ENCODE assay signal across 10 cellular contexts in genomic region chr7:158812684-158813083, GRCh38. TPM values are rescaled to one million over a fixed set of nuclear protein-coding genes. Genes with fewer than 3 reads are reported as not detected.
DNase-seq lines count a peak whose midpoint lies in the region; ATAC-seq and TF ChIP-seq lines count a peak whose summit lies in the region.
"Had no signal": no experiment of that assay in that cellular context is flagged by ENCODE, and none has a peak within 500 bp of the region (broad histone marks: within the 10 kb centered on the region; RNA-seq: fewer than 3 reads in every experiment).

No MANE protein-coding gene starts in this region.

- H3K4me1 Mint-ChIP-seq in activated T-cell treated with anti-CD3 and anti-CD28 coated beads, Interleukin-2, amount 50 U/mL, for 24 hours (ENCODE audit: low read depth) = peaks cover 93% of the 10 kb centered on the region
- H3K4me1 Mint-ChIP-seq in endodermal cell (peaks cover 30% of the 10 kb centered on the region), HFFc6 (ENCODE audit: low read depth) (peaks cover 67% of the 10 kb centered on the region)

- H3K27me3 Mint-ChIP-seq in activated T-cell treated with anti-CD3 and anti-CD28 coated beads, Interleukin-2, amount 50 U/mL, for 24 hours = no peaks in the 10 kb centered on the region
- H3K27me3 Mint-ChIP-seq in endodermal cell (ENCODE audit: insufficient read depth) (no peaks in the 10 kb centered on the region), HFFc6 (ENCODE audit: insufficient read depth) (peaks cover 2% of the 10 kb centered on the region; the same call in 1 of the 2 replicates)
- H3K27me3 Mint-ChIP-seq: naive B cell had no signal

- H3K9ac ChIP-seq in endodermal cell (ENCODE audit: extremely low read depth, low read length, poor library complexity, severe bottlenecking) = no peak overlapping the region

- H3K36me3 Mint-ChIP-seq in activated T-cell treated with anti-CD3 and anti-CD28 coated beads, Interleukin-2, amount 50 U/mL, for 24 hours (ENCODE audit: low read depth) = peaks cover 40% of the 10 kb centered on the region
- H3K36me3 Mint-ChIP-seq in endodermal cell (ENCODE audit: low read depth) (peaks cover 18% of the 10 kb centered on the region), HFFc6 (ENCODE audit: low read depth) (peaks cover 16% of the 10 kb centered on the region)

- no peak for TF ChIP-seq CTCF in endodermal cell (conservative IDR thresholded peaks at IDR 0.05)
- no peak for TF ChIP-seq CTCF in HFFc6 (IDR thresholded peaks at IDR 0.05)

- no peaks in the 10 kb centered on the region for H3K9me3 ChIP-seq in endodermal cell (ENCODE audit: control insufficient read depth, low read length)

- H3K4me3 ChIP-seq in endodermal cell (ENCODE audit: low read length) = no peak overlapping the region

- peaks cover 8% of the 10 kb centered on the region for H3K36me3 ChIP-seq in endodermal cell (ENCODE audit: control insufficient read depth, insufficient read depth, low read length)

- peak overlapping the region; percentile 68 for H3K4me3 Mint-ChIP-seq in activated T-cell treated with anti-CD3 and anti-CD28 coated beads, Interleukin-2, amount 50 U/mL, for 24 hours
- H3K4me3 Mint-ChIP-seq in endodermal cell = no peak overlapping the region
- H3K4me3 Mint-ChIP-seq in HFFc6 = no peak overlapping the region

- H3K27ac Mint-ChIP-seq in activated T-cell treated with anti-CD3 and anti-CD28 coated beads, Interleukin-2, amount 50 U/mL, for 24 hours = peak overlapping the region; percentile 95
- H3K27ac Mint-ChIP-seq in endodermal cell (no peak overlapping the region), HFFc6 (no peak overlapping the region)

- ATAC-seq in stimulated activated naive CD8-positive, alpha-beta T cell treated with anti-CD3 and anti-CD28 coated beads, Interleukin-15, Interleukin-2, amounts not matched to agents 100 U/mL and 50 U/mL, for 24 hours = peak; percentile 21
- ATAC-seq in GM18861 (IDR thresholded peaks at IDR 0.05; ENCODE audit: unreplicated experiment) = no peak
- ATAC-seq in HG03135 (IDR thresholded peaks at IDR 0.05; ENCODE audit: unreplicated experiment) = no peak

- H3K27ac ChIP-seq in endodermal cell (ENCODE audit: low read depth, low read length) = no peak overlapping the region

- H3K9me3 Mint-ChIP-seq in activated T-cell treated with anti-CD3 and anti-CD28 coated beads, Interleukin-2, amount 50 U/mL, for 24 hours = no peaks in the 10 kb centered on the region
- H3K9me3 Mint-ChIP-seq in endodermal cell = no peaks in the 10 kb centered on the region
- H3K9me3 Mint-ChIP-seq in HFFc6 = no peaks in the 10 kb centered on the region

- no peaks in the 10 kb centered on the region for H3K27me3 ChIP-seq in endodermal cell (ENCODE audit: control insufficient read depth, insufficient read depth, low read length, poor library complexity, severe bottlenecking)

- H3K4me1 ChIP-seq in endodermal cell (ENCODE audit: control insufficient read depth, insufficient read depth, low read length) = no peaks in the 10 kb centered on the region

- WGBS in endodermal cell (ENCODE audit: insufficient coverage in 1 of 2, insufficient read length in 1 of 2), 2 experiments = 88 to 100% methylated on average over 2 to 5 of the region's 5 CpGs

- DNase-seq in T follicular helper cell (ENCODE audit: low read depth) = peak; percentile 69
- DNase-seq in activated T-cell treated with anti-CD3 and anti-CD28 coated beads, Interleukin-2, amount 50 U/mL, for 24 hours = no peak
- DNase-seq in endodermal cell = peak; percentile 3
- DNase-seq in stimulated activated naive CD8-positive, alpha-beta T cell treated with anti-CD3 and anti-CD28 coated beads, Interleukin-15, Interleukin-2, amounts not matched to agents 100 U/mL and 50 U/mL, for 24 hours = peak; percentile 55
- DNase-seq in ureter (ENCODE audit: low spot score) = no peak
- DNase-seq in HFFc6 = no peak
- DNase-seq: DMS153, naive B cell had no signal

RNA-seq across cellular contexts. Expression of gene ESYT2, which starts 16.6 kb away (rescaled TPM):
- total RNA-seq in endodermal cell (10 to 100 TPM; 30.7 to 36.9 TPM), ureter (83.9 TPM)
- polyA plus RNA-seq in endodermal cell (2013, experiment 1 of 2) = 25.1 TPM
- polyA plus RNA-seq in endodermal cell (2013, experiment 2 of 2) = 23.1 TPM
- 10 to 100 TPM; 46.1 to 57.8 (median 52.5) TPM for total RNA-seq in HFFc6 (2021; fragmentation: NEBNext Ultra II Directional; extraction: Animal tissue kit (Norgen Biotek cat#: 25700))

RNA-seq across cellular contexts. Expression of gene DYNC2I1, which starts 43.7 kb away (rescaled TPM):
- 10 to 100 TPM; 18.5 to 24.2 TPM for total RNA-seq in endodermal cell
- 16.4 TPM for polyA plus RNA-seq in endodermal cell (2013, experiment 1 of 2)
- polyA plus RNA-seq in endodermal cell (2013, experiment 2 of 2) = 14.0 TPM
- 23.8 TPM for total RNA-seq in ureter
- 1 to 10 TPM; 6.5 to 9.0 (median 7.7) TPM for total RNA-seq in HFFc6 (2021; fragmentation: NEBNext Ultra II Directional; extraction: Animal tissue kit (Norgen Biotek cat#: 25700))

Comparison
In these comparisons a context has a peak if more than half of its experiments do, and no peak if none do; other contexts are left out.
1. DNase-seq: peak in T follicular helper cell (single experiment), endodermal cell (single experiment) and stimulated activated naive CD8-positive, alpha-beta T cell treated with anti-CD3 and anti-CD28 coated beads, Interleukin-15, Interleukin-2, amounts not matched to agents 100 U/mL and 50 U/mL, for 24 hours (single experiment); none in activated T-cell treated with anti-CD3 and anti-CD28 coated beads, Interleukin-2, amount 50 U/mL, for 24 hours (single experiment), ureter (single experiment) and HFFc6 (single experiment).